ENCODE assay signal across 11 cellular contexts in the genomic region with DNA sequence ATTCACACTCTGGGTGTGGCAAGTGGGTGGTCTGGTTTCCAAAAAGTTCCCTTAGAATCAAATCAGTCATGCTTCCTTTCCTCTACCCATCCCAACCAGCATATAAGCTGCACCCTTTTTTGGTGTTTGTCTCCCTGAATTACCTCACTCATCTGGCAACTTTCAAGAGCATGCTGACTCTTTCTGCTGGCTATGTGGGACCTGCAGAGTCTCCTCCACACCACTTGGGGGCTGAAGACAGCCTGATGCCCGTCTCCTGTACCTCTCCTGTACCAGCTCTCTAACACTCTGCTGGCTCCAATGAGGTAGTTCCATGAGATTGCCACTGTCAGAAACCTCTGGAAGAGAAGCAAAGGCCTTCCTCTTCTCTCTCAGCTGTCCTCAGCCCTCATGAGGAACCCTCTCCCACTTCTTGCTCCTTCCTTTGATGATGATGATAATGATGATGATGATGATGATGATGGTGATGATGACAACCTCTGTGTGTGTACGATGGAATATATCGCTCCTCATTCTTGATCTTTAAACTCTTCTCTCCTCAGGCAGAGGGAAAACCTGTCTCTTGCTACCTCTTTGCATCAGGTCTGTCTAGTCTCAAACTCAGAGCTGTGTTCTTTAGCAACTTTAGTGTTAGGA.
A peak's percentile ranks its signal among the peaks of the same experiment; 100 is the strongest.
DNase-seq lines count a peak whose midpoint lies in the region; ATAC-seq and TF ChIP-seq lines count a peak whose summit lies in the region.
"Had no signal": no experiment of that assay in that cellular context is flagged by ENCODE, and none has a peak within 500 bp of the region (broad histone marks: within the 10 kb centered on the region; RNA-seq: fewer than 3 reads in every experiment).

No MANE protein-coding gene starts in this region.

- POLR2A ChIA-PET in HEK293T (lab: Yijun Ruan, JAX) = no interaction called here

- no peaks in the 10 kb centered on the region for H3K27me3 ChIP-seq in SJCRH30
- no peaks in the 10 kb centered on the region for H3K27me3 ChIP-seq in prostate gland (replicated peaks; ENCODE audit: insufficient read depth)

- H3K27me3 Mint-ChIP-seq in activated T-helper 2 cell treated with anti-CD3 and anti-CD28 coated beads, Interferon-gamma antibody, Interleukin-2, Interleukin-4, amounts not matched to agents 10 μg/mL and 5 μg/mL and 100 μg/mL, durations not matched to agents 14 hours and 24 hours and 36 hours (ENCODE audit: low read depth) = no peaks in the 10 kb centered on the region

- H3K36me3 ChIP-seq in SJCRH30 (no peaks in the 10 kb centered on the region), prostate gland (no peaks in the 10 kb centered on the region)

- H3K9me3 ChIP-seq in SJCRH30 (replicated peaks) = no peaks in the 10 kb centered on the region
- H3K9me3 ChIP-seq in prostate gland = no peaks in the 10 kb centered on the region

- H3K36me3 Mint-ChIP-seq in activated T-helper 2 cell treated with anti-CD3 and anti-CD28 coated beads, Interferon-gamma antibody, Interleukin-2, Interleukin-4, amounts not matched to agents 10 μg/mL and 5 μg/mL and 100 μg/mL, durations not matched to agents 14 hours and 24 hours and 36 hours (ENCODE audit: low read depth) = no peaks in the 10 kb centered on the region

- WGBS in prostate gland = 93% methylated on average over 3 of the region's 3 CpGs

- no peak overlapping the region for H3K4me3 Mint-ChIP-seq in activated T-helper 2 cell treated with anti-CD3 and anti-CD28 coated beads, Interferon-gamma antibody, Interleukin-2, Interleukin-4, amounts not matched to agents 10 μg/mL and 5 μg/mL and 100 μg/mL, durations not matched to agents 14 hours and 24 hours and 36 hours (ENCODE audit: low read depth)
- H3K4me3 Mint-ChIP-seq: activated CD4-positive, alpha-beta T cell treated with anti-CD3 and anti-CD28 coated beads, Interleukin-2, amount 10 ng/mL, durations not matched to agents 24 days and 14 days had no signal

- H3K27ac ChIP-seq in SJCRH30 (peak overlapping the region; percentile 99), prostate gland (no peak overlapping the region)

- intact Hi-C loops in prostate gland (cut with DNase I) = no loop called here
- intact Hi-C loops in activated T-helper 2 cell treated with anti-CD3 and anti-CD28 coated beads, Interferon-gamma antibody, Interleukin-2, Interleukin-4, amounts not matched to agents 10 μg/mL and 5 μg/mL and 100 μg/mL, durations not matched to agents 14 hours and 24 hours and 36 hours (cut with micrococcal nuclease) = no loop called here

- H3K4me1 ChIP-seq in SJCRH30 (peaks cover 44% of the 10 kb centered on the region), prostate gland (replicated peaks) (peaks cover 16% of the 10 kb centered on the region)

- H3K9me3 Mint-ChIP-seq in activated T-helper 2 cell treated with anti-CD3 and anti-CD28 coated beads, Interferon-gamma antibody, Interleukin-2, Interleukin-4, amounts not matched to agents 10 μg/mL and 5 μg/mL and 100 μg/mL, durations not matched to agents 14 hours and 24 hours and 36 hours = no peaks in the 10 kb centered on the region

- CTCF ChIA-PET in HEK293T (lab: Yijun Ruan, JAX) = interaction anchor here (0.7 kb wide), 1 partner anchor 62 kb away, joined by 3 read pairs; no protein-coding TSS in a partner anchor

- no peak for TF ChIP-seq CTCF in prostate gland (IDR thresholded peaks at IDR 0.05)

- no peak for TF ChIP-seq POLR2A in prostate gland (IDR thresholded peaks at IDR 0.05)

- no peak overlapping the region for H3K27ac Mint-ChIP-seq in activated T-helper 2 cell treated with anti-CD3 and anti-CD28 coated beads, Interferon-gamma antibody, Interleukin-2, Interleukin-4, amounts not matched to agents 10 μg/mL and 5 μg/mL and 100 μg/mL, durations not matched to agents 14 hours and 24 hours and 36 hours
- H3K27ac Mint-ChIP-seq: activated CD4-positive, alpha-beta T cell treated with anti-CD3 and anti-CD28 coated beads, Interleukin-2, amount 10 ng/mL, durations not matched to agents 24 days and 14 days had no signal

- H3K4me1 Mint-ChIP-seq in activated T-helper 2 cell treated with anti-CD3 and anti-CD28 coated beads, Interferon-gamma antibody, Interleukin-2, Interleukin-4, amounts not matched to agents 10 μg/mL and 5 μg/mL and 100 μg/mL, durations not matched to agents 14 hours and 24 hours and 36 hours (ENCODE audit: low read depth) = no peaks in the 10 kb centered on the region
- H3K4me1 Mint-ChIP-seq: activated CD4-positive, alpha-beta T cell treated with anti-CD3 and anti-CD28 coated beads, Interleukin-2, amount 10 ng/mL, durations not matched to agents 24 days and 14 days had no signal

- ATAC-seq in HG03135 (IDR thresholded peaks at IDR 0.05; ENCODE audit: unreplicated experiment) = no peak

- DNase-seq in ELF-1 (ENCODE audit: low read depth, low spot score) (peak; percentile 20), HEK293T (ENCODE audit: extremely low spot score) (peak; percentile 14), SJCRH30 (peak; percentile 72 to 81), iris pigment epithelial cell (ENCODE audit: low read depth) (peak; percentile 3), prostate gland (ENCODE audit: low spot score) (no peak), NCI-H2107 (lab: John Stamatoyannopoulos, UW) (no peak)
- DNase-seq in activated T-helper 2 cell treated with anti-CD3 and anti-CD28 coated beads, Interferon-gamma antibody, Interleukin-2, Interleukin-4, amounts not matched to agents 10 μg/mL and 5 μg/mL and 100 μg/mL, durations not matched to agents 14 hours and 24 hours and 36 hours (ENCODE audit: low spot score) = no peak
- DNase-seq: activated CD4-positive, alpha-beta T cell treated with anti-CD3 and anti-CD28 coated beads, Interleukin-2, amount 10 ng/mL, durations not matched to agents 24 days and 14 days; amniotic stem cell; COR-L47 had no signal

- peak overlapping the region; percentile 45 for H3K4me3 ChIP-seq in SJCRH30
- no peak overlapping the region for H3K4me3 ChIP-seq in prostate gland

TF ChIP-seq in HEK293T, 16 proteins besides CTCF, POLR2A, EP300 and RAD21:
- TF ChIP-seq TARDBP (IDR thresholded peaks at IDR 0.05) (no peak), ZNF384 (IDR thresholded peaks at IDR 0.05) (no peak), L3MBTL2 (conservative IDR thresholded peaks at IDR 0.05) (no peak), HDGF (IDR thresholded peaks at IDR 0.05; ENCODE audit: borderline replicate concordance) (no peak), SP1 (IDR thresholded peaks at IDR 0.05) (no peak), ELF4 (IDR thresholded peaks at IDR 0.05) (no peak), CTBP1 (IDR thresholded peaks at IDR 0.05; ENCODE audit: borderline replicate concordance) (no peak), LEF1 (IDR thresholded peaks at IDR 0.05; ENCODE audit: borderline replicate concordance) (no peak), ARNT (IDR thresholded peaks at IDR 0.05) (no peak), FOXK2 (IDR thresholded peaks at IDR 0.05) (no peak), BHLHE40 (IDR thresholded peaks at IDR 0.05; ENCODE audit: borderline replicate concordance) (no peak), NFRKB (IDR thresholded peaks at IDR 0.05) (no peak), FOXA1 (IDR thresholded peaks at IDR 0.05) (no peak)
TF ChIP-seq in HEK293T: peak in this region for 0.

Comparison
In these comparisons a context has a peak if more than half of its experiments do, and no peak if none do; other contexts are left out.
1. DNase-seq: peak in ELF-1 (single experiment), HEK293T (single experiment), SJCRH30 (2 of 2) and iris pigment epithelial cell (single experiment); none in prostate gland (single experiment), activated T-helper 2 cell treated with anti-CD3 and anti-CD28 coated beads, Interferon-gamma antibody, Interleukin-2, Interleukin-4, amounts not matched to agents 10 μg/mL and 5 μg/mL and 100 μg/mL, durations not matched to agents 14 hours and 24 hours and 36 hours (single experiment) and NCI-H2107 (single experiment).